11 cellular contexts compared by ENCODE assay signal in the genomic region with DNA sequence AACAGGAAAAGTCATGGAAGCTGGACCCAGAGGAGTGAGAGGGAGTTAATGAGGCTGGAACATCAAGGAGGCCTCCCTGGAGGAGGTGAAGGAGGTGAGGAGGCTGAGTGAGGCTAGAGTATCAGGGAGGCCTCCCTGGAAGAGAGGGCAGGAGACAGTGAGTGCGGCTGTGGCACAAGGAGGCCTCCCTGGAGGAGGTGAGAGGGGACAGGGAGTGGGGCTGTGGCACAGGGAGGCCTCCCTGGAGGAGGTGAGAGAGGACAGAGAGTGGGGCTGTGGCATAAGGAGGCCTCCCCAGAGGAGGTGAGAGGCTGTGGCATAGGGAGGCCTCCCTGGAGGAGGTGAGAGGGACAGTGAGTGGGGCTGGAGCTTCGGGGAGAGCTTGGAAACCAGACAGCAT. TPM values are rescaled to one million over a fixed set of nuclear protein-coding genes. Genes with fewer than 3 reads are reported as not detected.
DNase-seq lines count a peak whose midpoint lies in the region; ATAC-seq and FAIRE-seq lines count a peak whose summit lies in the region.
"Had no signal": no experiment of that assay in that cellular context is flagged by ENCODE, and none has a peak within 500 bp of the region (broad histone marks: within the 10 kb centered on the region; RNA-seq: fewer than 3 reads in every experiment).

No MANE protein-coding gene starts in this region.

- H3K27me3 ChIP-seq in CD8-positive, alpha-beta memory T cell (ENCODE audit: insufficient read depth, low read length, poor library complexity, severe bottlenecking), result no peaks in the 10 kb centered on the region
- no peaks in the 10 kb centered on the region for H3K27me3 ChIP-seq in rectal smooth muscle tissue (ENCODE audit: control insufficient read depth, insufficient read depth, low read length)

- peaks cover 33% of the 10 kb centered on the region for H3K4me1 ChIP-seq in CD8-positive, alpha-beta memory T cell (ENCODE audit: insufficient read depth, low read length)
- peaks cover 48% of the 10 kb centered on the region for H3K4me1 ChIP-seq in rectal smooth muscle tissue (ENCODE audit: control insufficient read depth, insufficient read depth, low read length)

- H3K9ac ChIP-seq in rectal smooth muscle tissue (ENCODE audit: low read length), result no peak overlapping the region

- no peak for FAIRE-seq in urothelium cell line (lab: Jason Lieb, UNC)
- FAIRE-seq: HTR-8/SVneo had no signal

- ATAC-seq in T-cell (replicated peaks in 1 of 4) (no peak), HG02885 (IDR thresholded peaks at IDR 0.05; ENCODE audit: poor library complexity, unreplicated experiment) (no peak)
- ATAC-seq in effector memory CD8-positive, alpha-beta T cell (replicated peaks), result no peak

- H3K4me1 Mint-ChIP-seq in CD8-positive, alpha-beta memory T cell, result peaks cover 23 to 41% (median 23%) of the 10 kb centered on the region in 3 donors
- H3K4me1 Mint-ChIP-seq in T-cell, result peaks cover 42 to 47% (median 46%) of the 10 kb centered on the region in 3 donors
- peaks cover 22 to 35% of the 10 kb centered on the region in 2 donors for H3K4me1 Mint-ChIP-seq in effector memory CD8-positive, alpha-beta T cell (ENCODE audit: low read depth in 2 of 2)

- peaks cover 0 to 2% (median 0%) of the 10 kb centered on the region in 3 donors for H3K36me3 Mint-ChIP-seq in CD8-positive, alpha-beta memory T cell
- H3K36me3 Mint-ChIP-seq in T-cell, result no peaks in the 10 kb centered on the region
- H3K36me3 Mint-ChIP-seq in effector memory CD8-positive, alpha-beta T cell (ENCODE audit: insufficient read depth), result no peaks in the 10 kb centered on the region

- H3K4me3 ChIP-seq in CD8-positive, alpha-beta memory T cell (ENCODE audit: low read length), result peak overlapping the region; percentile 20
- no peak overlapping the region for H3K4me3 ChIP-seq in rectal smooth muscle tissue (ENCODE audit: low read length)

- H3K27ac Mint-ChIP-seq in CD8-positive, alpha-beta memory T cell, result peak overlapping the region; percentile 8 to 85 (median 68)
- H3K27ac Mint-ChIP-seq in T-cell, result peak overlapping the region; percentile 79 to 89
- H3K27ac Mint-ChIP-seq in effector memory CD8-positive, alpha-beta T cell, result peak overlapping the region; percentile 85 to 93

- no peaks in the 10 kb centered on the region for H3K36me3 ChIP-seq in CD8-positive, alpha-beta memory T cell (ENCODE audit: insufficient read depth, low read length)
- H3K36me3 ChIP-seq in rectal smooth muscle tissue (ENCODE audit: control insufficient read depth, insufficient read depth, low read length), result peaks cover 21% of the 10 kb centered on the region

- DNase-seq in CD8-positive, alpha-beta memory T cell, result no peak
- DNase-seq in T-cell (no peak), urothelium cell line (ENCODE audit: low spot score) (no peak), NCI-H2107 treated with DMSO at 0.1 percent for 48 hours (lab: John Stamatoyannopoulos, UW; ENCODE audit: unreplicated experiment) (no peak)
- no peak for DNase-seq in effector memory CD8-positive, alpha-beta T cell
- no peak for DNase-seq in activated CD4-positive, alpha-beta T cell treated with anti-CD3 and anti-CD28 coated beads for 4 hours
- DNase-seq: EL, islet precursor cell had no signal

- no peaks in the 10 kb centered on the region for H3K27me3 Mint-ChIP-seq in CD8-positive, alpha-beta memory T cell
- no peaks in the 10 kb centered on the region for H3K27me3 Mint-ChIP-seq in T-cell
- H3K27me3 Mint-ChIP-seq in effector memory CD8-positive, alpha-beta T cell, result no peaks in the 10 kb centered on the region

- no peaks in the 10 kb centered on the region for H3K9me3 ChIP-seq in CD8-positive, alpha-beta memory T cell (ENCODE audit: low read length)

- CTCF ChIA-PET in CD8-positive, alpha-beta memory T cell (lab: Charles Lee), result interaction anchor here (1.0 kb wide), 1 partner anchor 41 kb away, joined by 3 read pairs; no protein-coding TSS in a partner anchor
- CTCF ChIA-PET in T-cell (lab: Charles Lee), result interaction anchor here in 1 of 2 donors (0.7 kb wide), 1 partner anchor 208 kb away, joined by 3 read pairs; no protein-coding TSS in a partner anchor

- no peaks in the 10 kb centered on the region for H3K9me3 Mint-ChIP-seq in CD8-positive, alpha-beta memory T cell
- no peaks in the 10 kb centered on the region for H3K9me3 Mint-ChIP-seq in T-cell
- no peaks in the 10 kb centered on the region for H3K9me3 Mint-ChIP-seq in effector memory CD8-positive, alpha-beta T cell

- H3K4me3 Mint-ChIP-seq in CD8-positive, alpha-beta memory T cell, result peak overlapping the region in 4 of 7 donors; percentile 45 to 66 (median 48)
- H3K4me3 Mint-ChIP-seq in T-cell, result peak overlapping the region; percentile 22 to 84 (median 34)
- H3K4me3 Mint-ChIP-seq in effector memory CD8-positive, alpha-beta T cell, result peak overlapping the region; percentile 31 to 82

- H3K27ac ChIP-seq in CD8-positive, alpha-beta memory T cell (ENCODE audit: low read depth, low read length), result no peak overlapping the region
- H3K27ac ChIP-seq in rectal smooth muscle tissue (ENCODE audit: low read depth, low read length), result peak overlapping the region; percentile 86

- POLR2A ChIA-PET in CD8-positive, alpha-beta memory T cell (lab: Charles Lee), result no interaction called here
- POLR2A ChIA-PET in T-cell (lab: Charles Lee), result no interaction called here

RNA-seq across cellular contexts. Expression of a gene that starts 5.5 kb away (rescaled TPM):
- total RNA-seq in CD8-positive, alpha-beta memory T cell, result 1 to 10 TPM; 2.3 to 2.7 TPM
- 1.1 TPM for polyA plus RNA-seq in CD8-positive, alpha-beta memory T cell
- 10 to 100 TPM in 1 of 5 donors, 1 to 10 TPM in 4; 5.3 to 11.0 (median 6.0) TPM for total RNA-seq in T-cell

RNA-seq across cellular contexts. Expression of a gene that starts 28.9 kb away (rescaled TPM):
- total RNA-seq in CD8-positive, alpha-beta memory T cell, result under 1 TPM; 0.13 to 0.22 TPM
- polyA plus RNA-seq in CD8-positive, alpha-beta memory T cell, result not detected
- 1 to 10 TPM in 3 of 5 donors, under 1 TPM in 2; 0.95 to 3.3 (median 1.2) TPM for total RNA-seq in T-cell

RNA-seq across cellular contexts. Expression of a gene that starts 41.3 kb away (rescaled TPM):
- total RNA-seq in CD8-positive, alpha-beta memory T cell, result 10 to 100 TPM; 39.9 to 42.0 TPM
- 18.0 TPM for polyA plus RNA-seq in CD8-positive, alpha-beta memory T cell
- 10 to 100 TPM; 35.6 to 55.5 (median 46.7) TPM for total RNA-seq in T-cell
